ENCODE assay signal across 9 cellular contexts in genomic region chr4:68691186-68691585, GRCh38. TPM values are rescaled to one million over a fixed set of nuclear protein-coding genes. Genes with fewer than 3 reads are reported as not detected.
"Had no signal": no experiment of that assay in that cellular context is flagged by ENCODE, and none has a peak within 500 bp of the region (broad histone marks: within the 10 kb centered on the region; RNA-seq: fewer than 3 reads in every experiment).

No MANE protein-coding gene starts in this region.

- H3K27ac Mint-ChIP-seq: IgD-negative memory B cell had no signal

- FAIRE-seq: HepG2, HTR-8/SVneo had no signal

- H3K27me3 Mint-ChIP-seq: IgD-negative memory B cell had no signal

- DNase-seq: IMR-90, KBM-7, KG1 had no signal

- H3K4me2 ChIP-seq: KMS-11 had no signal

- ATAC-seq: HepG2 had no signal

- H3K9ac ChIP-seq: KMS-11 had no signal

- H3K27ac ChIP-seq: HL-60, KMS-11 had no signal

RNA-seq across cellular contexts. Expression of gene UGT2B15, which starts 20.7 kb away (rescaled TPM):
- total RNA-seq: HT1080, IMR-90 had no signal
- polyA plus RNA-seq: IMR-90 had no signal
